ENCODE assay signal across 10 cellular contexts in the genomic region with DNA sequence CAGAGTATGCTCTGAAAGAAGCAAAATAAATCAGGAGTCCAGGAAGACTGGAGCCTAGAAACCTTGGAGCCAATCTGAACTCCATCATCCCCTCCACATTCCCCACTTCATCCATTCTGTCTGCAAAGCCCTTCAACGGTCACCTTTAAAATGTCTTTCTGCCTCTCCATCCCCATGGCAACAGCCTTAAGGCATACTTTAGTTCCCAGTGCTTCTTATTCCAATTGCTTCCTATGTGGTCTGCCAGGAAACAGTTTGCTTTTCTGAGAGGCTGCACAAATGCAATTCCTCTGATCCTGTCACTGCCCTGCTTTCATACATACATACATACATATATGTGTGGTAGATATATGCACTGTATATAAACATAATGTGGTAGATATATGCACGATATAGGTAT. TPM values are rescaled to one million over a fixed set of nuclear protein-coding genes. Genes with fewer than 3 reads are reported as not detected.
DNase-seq lines count a peak whose midpoint lies in the region; ATAC-seq and TF ChIP-seq lines count a peak whose summit lies in the region.
"Had no signal": no experiment of that assay in that cellular context is flagged by ENCODE, and none has a peak within 500 bp of the region (broad histone marks: within the 10 kb centered on the region; RNA-seq: fewer than 3 reads in every experiment).

No MANE protein-coding gene starts in this region.

- H3K79me2 ChIP-seq in ACC112 (ENCODE audit: control insufficient read depth, insufficient read depth, low read length, unreplicated experiment): peaks cover 7% of the 10 kb centered on the region

- H3K4me1 Mint-ChIP-seq in activated naive CD8-positive, alpha-beta T cell (ENCODE audit: low read depth): peaks cover 14% of the 10 kb centered on the region

- no peak for ATAC-seq in mucosa of descending colon
- no peak for ATAC-seq in GM18868 (IDR thresholded peaks at IDR 0.05; ENCODE audit: unreplicated experiment)

- H3K27ac ChIP-seq in ACC112 (ENCODE audit: low read depth, low read length): no peak overlapping the region
- H3K27ac ChIP-seq in colonic mucosa: no peak overlapping the region

- TF ChIP-seq CTCF in mucosa of descending colon (IDR thresholded peaks at IDR 0.05) (no peak), colonic mucosa (IDR thresholded peaks at IDR 0.05) (no peak)

- in situ Hi-C loops in G401 (cut with HindIII; ENCODE audit: low sequenced_read_pairs): no loop called here

- H3K27ac Mint-ChIP-seq in activated naive CD8-positive, alpha-beta T cell: peak overlapping the region; percentile 90
- H3K27ac Mint-ChIP-seq: WTC11 had no signal

- no peaks in the 10 kb centered on the region for H3K36me3 Mint-ChIP-seq in activated naive CD8-positive, alpha-beta T cell
- H3K36me3 Mint-ChIP-seq: WTC11 had no signal

- H3K9me3 ChIP-seq in mucosa of stomach (ENCODE audit: control insufficient read depth, low read length): no peaks in the 10 kb centered on the region
- no peaks in the 10 kb centered on the region for H3K9me3 ChIP-seq in mucosa of descending colon
- H3K9me3 ChIP-seq in colonic mucosa: no peaks in the 10 kb centered on the region

- intact Hi-C loops in mucosa of descending colon (cut with DNase I, micrococcal nuclease): no loop called here
- intact Hi-C loops in colonic mucosa (cut with DNase I): no loop called here

- H3K4me1 ChIP-seq in ACC112 (ENCODE audit: control insufficient read depth, insufficient read depth, low read length, unreplicated experiment) (peaks cover 3% of the 10 kb centered on the region), mucosa of stomach (ENCODE audit: control insufficient read depth, insufficient read depth, low read length) (no peaks in the 10 kb centered on the region), mucosa of descending colon (ENCODE audit: low read depth) (no peaks in the 10 kb centered on the region), colonic mucosa (no peaks in the 10 kb centered on the region)

- H3K27me3 Mint-ChIP-seq in activated naive CD8-positive, alpha-beta T cell: no peaks in the 10 kb centered on the region

- peak overlapping the region; percentile 96 for H3K4me3 Mint-ChIP-seq in activated naive CD8-positive, alpha-beta T cell

- H3K9me3 Mint-ChIP-seq in activated naive CD8-positive, alpha-beta T cell (ENCODE audit: low read depth): no peaks in the 10 kb centered on the region

- H3K36me3 ChIP-seq in ACC112 (ENCODE audit: insufficient read depth, low read length) (no peaks in the 10 kb centered on the region), mucosa of stomach (ENCODE audit: control insufficient read depth, insufficient read depth, low read length) (no peaks in the 10 kb centered on the region), mucosa of descending colon (ENCODE audit: low read depth) (no peaks in the 10 kb centered on the region), colonic mucosa (no peaks in the 10 kb centered on the region)

- H3K27me3 ChIP-seq in ACC112 (ENCODE audit: insufficient read depth, low read length): no peaks in the 10 kb centered on the region
- H3K27me3 ChIP-seq in mucosa of stomach (ENCODE audit: control insufficient read depth, insufficient read depth, low read length): no peaks in the 10 kb centered on the region
- H3K27me3 ChIP-seq in colonic mucosa: no peaks in the 10 kb centered on the region

- H3K9ac ChIP-seq in mucosa of stomach (ENCODE audit: low read length): no peak overlapping the region
- H3K9ac ChIP-seq in colonic mucosa (ENCODE audit: low read depth in 2 of 2, low read length in 2 of 2): peak overlapping the region in 1 of 2 donors; percentile 44

- H2AFZ ChIP-seq in ACC112 (ENCODE audit: low read length, unreplicated experiment): no peak overlapping the region

- peak overlapping the region; percentile 89 for H3K4me3 ChIP-seq in ACC112 (ENCODE audit: low read depth, low read length)
- H3K4me3 ChIP-seq in mucosa of stomach (ENCODE audit: low read length): peak overlapping the region; percentile 46
- H3K4me3 ChIP-seq in mucosa of descending colon: no peak overlapping the region
- no peak overlapping the region for H3K4me3 ChIP-seq in colonic mucosa

- DNase-seq in G401 (ENCODE audit: low spot score): peak; percentile 12
- no peak for DNase-seq in mucosa of descending colon
- DNase-seq in colonic mucosa: no peak
- DNase-seq in NCI-H524 (lab: John Stamatoyannopoulos, UW): no peak
- DNase-seq: NCI-H226 had no signal

RNA-seq across cellular contexts. Expression of a gene that starts 0.8 kb away (rescaled TPM):
- 17.8 and 31.1 TPM in 2 replicates for total RNA-seq in G401 (2014; rRNA removed; shearing (Covaris generic))
- total RNA-seq in mucosa of descending colon (10 to 100 TPM in 1 of 3 donors, 1 to 10 TPM in 2; 3.8 to 18.3 (median 7.1) TPM), colonic mucosa (1 to 10 TPM; 5.3 to 6.5 TPM)

RNA-seq across cellular contexts. Expression of a gene that starts 38.5 kb away (rescaled TPM):
- 3.3 and 8.1 TPM in 2 replicates for total RNA-seq in G401 (2014; rRNA removed; shearing (Covaris generic))
- total RNA-seq in mucosa of descending colon (1 to 10 TPM in 1 of 3 donors, under 1 TPM in 2; 0.26 to 1.8 (median 0.80) TPM), colonic mucosa (under 1 TPM; 0.49 to 0.53 TPM)

Comparison
In these comparisons a context has a peak if more than half of its experiments do, and no peak if none do; other contexts are left out.
1. H3K4me3 ChIP-seq: peak in ACC112 (single experiment) and mucosa of stomach (single experiment); none in mucosa of descending colon (single experiment) and colonic mucosa (single experiment).